1 cellular context compared by ENCODE assay signal in genomic region chr17:50841949-50842354, GRCh38.
TF ChIP-seq lines count a peak whose summit lies in the region.

No MANE protein-coding gene starts in this region.

TF ChIP-seq in K562, 482 proteins besides CTCF, POLR2A, EP300 and RAD21 (continued from another document):
- TF ChIP-seq, protein P1, sequence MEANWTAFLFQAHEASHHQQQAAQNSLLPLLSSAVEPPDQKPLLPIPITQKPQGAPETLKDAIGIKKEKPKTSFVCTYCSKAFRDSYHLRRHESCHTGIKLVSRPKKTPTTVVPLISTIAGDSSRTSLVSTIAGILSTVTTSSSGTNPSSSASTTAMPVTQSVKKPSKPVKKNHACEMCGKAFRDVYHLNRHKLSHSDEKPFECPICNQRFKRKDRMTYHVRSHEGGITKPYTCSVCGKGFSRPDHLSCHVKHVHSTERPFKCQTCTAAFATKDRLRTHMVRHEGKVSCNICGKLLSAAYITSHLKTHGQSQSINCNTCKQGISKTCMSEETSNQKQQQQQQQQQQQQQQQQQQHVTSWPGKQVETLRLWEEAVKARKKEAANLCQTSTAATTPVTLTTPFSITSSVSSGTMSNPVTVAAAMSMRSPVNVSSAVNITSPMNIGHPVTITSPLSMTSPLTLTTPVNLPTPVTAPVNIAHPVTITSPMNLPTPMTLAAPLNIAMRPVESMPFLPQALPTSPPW (CRISPR knock-in tag; IDR thresholded peaks at IDR 0.05) = peak; percentile 42; the same call in 1 of the 2 replicates
- TF ChIP-seq STAG1 (CRISPR knock-in tag; IDR thresholded peaks at IDR 0.05; ENCODE audit: borderline replicate concordance) = peak; percentile 59; the same call in 1 of the 2 replicates
- peak; percentile 20 for TF ChIP-seq ZFP36 (IDR thresholded peaks at IDR 0.05; ENCODE audit: low read depth, low read length, partially characterized antibody)
- TF ChIP-seq U2AF1 (optimal IDR thresholded peaks at IDR 0.05; ENCODE audit: low read depth, low read length) = no peak
- no peak for TF ChIP-seq DACH1 (IDR thresholded peaks at IDR 0.05; ENCODE audit: partially characterized antibody)
- no peak for TF ChIP-seq NFATC3 (IDR thresholded peaks at IDR 0.05)
- no peak for TF ChIP-seq GTF2E2 (tag; IDR thresholded peaks at IDR 0.05)
- TF ChIP-seq ZNF354B (CRISPR knock-in tag; IDR thresholded peaks at IDR 0.05) = no peak
- no peak for TF ChIP-seq CREB3L1 (IDR thresholded peaks at IDR 0.05; ENCODE audit: borderline replicate concordance, low read depth)
- no peak for TF ChIP-seq MLLT1 (IDR thresholded peaks at IDR 0.05)
- TF ChIP-seq EGR1 (conservative IDR thresholded peaks at IDR 0.05) = no peak
